Comparison of ENCODE assay signal across 8 cellular contexts in genomic region chr14:35534884-35535793, GRCh38. TPM values are rescaled to one million over a fixed set of nuclear protein-coding genes. Genes with fewer than 3 reads are reported as not detected.
DNase-seq lines count a peak whose midpoint lies in the region; ATAC-seq, FAIRE-seq and TF ChIP-seq lines count a peak whose summit lies in the region.

No MANE protein-coding gene starts in this region.

- no peaks in the 10 kb centered on the region for H3K36me3 ChIP-seq in kidney (ENCODE audit: control insufficient read depth in 1 of 2, insufficient read depth in 2 of 2, low read length in 2 of 2)

- no peak for TF ChIP-seq CTCF in kidney (IDR thresholded peaks at IDR 0.05; ENCODE audit: borderline replicate concordance, extremely low read depth, insufficient read depth)

- ATAC-seq in GM21529 (IDR thresholded peaks at IDR 0.05; ENCODE audit: unreplicated experiment) = peak; percentile 57

- H3K9me3 ChIP-seq in kidney (ENCODE audit: control insufficient read depth in 1 of 2, low read length in 2 of 2) = no peaks in the 10 kb centered on the region

- DNase-seq in DMS79 (lab: John Stamatoyannopoulos, UW) (peak; percentile 25), Kasumi-1 (lab: John Stamatoyannopoulos, UW) (peak; percentile 53 to 59), caudate nucleus (lab: John Stamatoyannopoulos, UW) (peak in 38 of 61 donors; percentile 5 to 61 (median 22)), kidney (peak; percentile 88), DMS153 (lab: John Stamatoyannopoulos, UW) (no peak)
- DNase-seq in activated CD4-positive, CD25-positive, alpha-beta regulatory T cell (lab: John Stamatoyannopoulos, UW) = peak in 3 of 4 experiments; percentile 30 to 40 (median 32)
- peak; percentile 27 to 52 for DNase-seq in stimulated activated CD4-positive, alpha-beta T cell treated with anti-CD3 and anti-CD28 coated beads, Interleukin-1b, Interleukin-23, amount 100 ng/mL, for 4 hours (ENCODE audit: low read depth in 2 of 2)

- intact Hi-C loops in kidney (cut with DNase I) = no loop called here

- H3K4me3 ChIP-seq in kidney (ENCODE audit: low read length in 2 of 2) = peak overlapping the region in 1 of 2 donors; percentile 25

- peaks cover 7 to 15% of the 10 kb centered on the region in 2 donors for H3K4me1 ChIP-seq in kidney (ENCODE audit: control insufficient read depth in 1 of 2, insufficient read depth in 1 of 2, low read depth in 1 of 2, low read length in 2 of 2)

- no peak for FAIRE-seq in kidney (lab: Jason Lieb, UNC)

- no peak overlapping the region for H3K27ac ChIP-seq in caudate nucleus (ENCODE audit: low read depth, low read length)
- no peak overlapping the region for H3K27ac ChIP-seq in kidney (ENCODE audit: low read depth in 2 of 2, low read length in 2 of 2)

- no peak overlapping the region for H3K9ac ChIP-seq in kidney (ENCODE audit: low read length in 2 of 2)

RNA-seq across cellular contexts. Expression of gene INSM2, which starts 1.2 kb away (rescaled TPM):
- not detected for total RNA-seq in kidney
- polyA plus RNA-seq in kidney (ENCODE audit: insufficient read depth, low read depth, low replicate concordance) = not detected
